12 cellular contexts compared by ENCODE assay signal in genomic region chr22:29481265-29482000, GRCh38. TPM values are rescaled to one million over a fixed set of nuclear protein-coding genes. Genes with fewer than 3 reads are reported as not detected.
A peak's percentile ranks its signal among the peaks of the same experiment; 100 is the strongest.
DNase-seq lines count a peak whose midpoint lies in the region; ATAC-seq, FAIRE-seq and TF ChIP-seq lines count a peak whose summit lies in the region.
"Had no signal": no experiment of that assay in that cellular context is flagged by ENCODE, and none has a peak within 500 bp of the region (broad histone marks: within the 10 kb centered on the region; RNA-seq: fewer than 3 reads in every experiment).

No MANE protein-coding gene starts in this region.

- peaks cover 16% of the 10 kb centered on the region for H3K4me1 Mint-ChIP-seq in stimulated activated naive CD8-positive, alpha-beta T cell treated with anti-CD3 and anti-CD28 coated beads, Interleukin-15, Interleukin-2, amounts not matched to agents 100 ng/mL and 50 ng/mL, for 24 hours (ENCODE audit: low read depth)

- DNase-seq in stimulated activated naive CD8-positive, alpha-beta T cell treated with anti-CD3 and anti-CD28 coated beads, Interleukin-15, Interleukin-2, amounts not matched to agents 100 U/mL and 50 U/mL, for 24 hours, result no peak
- peak in 3 of 4 experiments; percentile 14 to 56 (median 17) for DNase-seq in K562 (ENCODE audit: extremely low read depth in 1 of 4, low spot score in 3 of 4)
- no peak for DNase-seq in lower lobe of right lung
- no peak for DNase-seq in vagina (ENCODE audit: extremely low spot score in 2 of 2)
- DNase-seq in GM19238 (ENCODE audit: insufficient read length, low spot score), result no peak
- no peak for DNase-seq in mucosa of gallbladder (ENCODE audit: low spot score)
- DNase-seq: DMS53 had no signal

- no peak for TF ChIP-seq EP300 in K562 (IDR thresholded peaks at IDR 0.05; ENCODE audit: low read length)

- H3K27ac ChIP-seq in K562 (ENCODE audit: extremely low read depth, low read depth, low read length) (peak overlapping the region; percentile 68), lower lobe of right lung (no peak overlapping the region), vagina (no peak overlapping the region)
- H3K27ac ChIP-seq: SJSA1 had no signal

- peak overlapping the region; percentile 75 for H3K4me3 Mint-ChIP-seq in stimulated activated naive CD8-positive, alpha-beta T cell treated with anti-CD3 and anti-CD28 coated beads, Interleukin-15, Interleukin-2, amounts not matched to agents 100 ng/mL and 50 ng/mL, for 24 hours

- peaks cover 25% of the 10 kb centered on the region; the same call in 1 of the 3 replicates for H3K36me3 ChIP-seq in K562 (ENCODE audit: control insufficient read depth, insufficient read depth, low read length)
- no peaks in the 10 kb centered on the region for H3K36me3 ChIP-seq in lower lobe of right lung
- no peaks in the 10 kb centered on the region for H3K36me3 ChIP-seq in vagina
- H3K36me3 ChIP-seq: SJSA1 had no signal

- H3K9me3 ChIP-seq in K562 (replicated peaks; ENCODE audit: control insufficient read depth, insufficient read depth, low read depth, low read length), result no peaks in the 10 kb centered on the region
- H3K9me3 ChIP-seq in lower lobe of right lung, result no peaks in the 10 kb centered on the region
- H3K9me3 ChIP-seq in vagina, result no peaks in the 10 kb centered on the region

- WGBS in K562 (ENCODE audit: insufficient coverage, low coverage, missing lambda C conversion rate), result 2% methylated on average over 12 of the region's 15 CpGs

- H4K20me1 ChIP-seq in K562 (replicated peaks; ENCODE audit: control insufficient read depth, insufficient read depth, low read length), result peaks cover 19% of the 10 kb centered on the region; the same call in 1 of the 2 replicates

- peaks cover 10% of the 10 kb centered on the region for H3K9me1 ChIP-seq in K562 (ENCODE audit: control insufficient read depth, insufficient read depth, low read length)

- FAIRE-seq in K562 (lab: Jason Lieb, UNC), result no peak

- peaks cover 6% of the 10 kb centered on the region for H3K36me3 Mint-ChIP-seq in stimulated activated naive CD8-positive, alpha-beta T cell treated with anti-CD3 and anti-CD28 coated beads, Interleukin-15, Interleukin-2, amounts not matched to agents 100 ng/mL and 50 ng/mL, for 24 hours (ENCODE audit: low read depth)

- no peaks in the 10 kb centered on the region for H3K27me3 ChIP-seq in K562 (ENCODE audit: control insufficient read depth in 2 of 2, insufficient read depth in 2 of 2, low read length in 2 of 2)
- peaks cover 58% of the 10 kb centered on the region for H3K27me3 ChIP-seq in lower lobe of right lung (ENCODE audit: low read depth)
- H3K27me3 ChIP-seq in vagina, result peaks cover 14% of the 10 kb centered on the region

- no peak for ATAC-seq in stimulated activated naive CD8-positive, alpha-beta T cell treated with anti-CD3 and anti-CD28 coated beads, Interleukin-15, Interleukin-2, amounts not matched to agents 100 U/mL and 50 U/mL, for 24 hours
- peak; percentile 9; the same call in 1 of the 3 replicates for ATAC-seq in K562
- ATAC-seq in lower lobe of right lung, result no peak
- no peak for ATAC-seq in esophagus mucosa

- H3K9ac ChIP-seq in K562 (ENCODE audit: insufficient read depth in 1 of 2, low read depth in 2 of 2, low read length in 2 of 2), result peak overlapping the region; percentile 68 to 70

- intact Hi-C loops in K562 (cut with micrococcal nuclease), result loop anchor here (2.0 kb wide), 1 partner anchor 43 kb away; no protein-coding TSS in a partner anchor
- intact Hi-C loops in lower lobe of right lung (cut with DNase I), result no loop called here
- intact Hi-C loops in vagina (cut with DNase I), result no loop called here

- POLR2A ChIA-PET in K562 (lab: Yijun Ruan, JAX), result interaction anchor here (0.9 kb wide), 1 partner anchor 43 kb away, joined by 3 read pairs; no protein-coding TSS in a partner anchor

- H3K79me2 ChIP-seq in K562 (ENCODE audit: control insufficient read depth, insufficient read depth, low read length), result peaks cover 42% of the 10 kb centered on the region

- H3K4me1 ChIP-seq in K562 (replicated peaks in 1 of 2; ENCODE audit: control insufficient read depth in 2 of 2, insufficient read depth in 2 of 2, low read length in 2 of 2) (peaks cover 21 to 48% of the 10 kb centered on the region in 2 experiments; a peak in 4 of 5 replicates), lower lobe of right lung (peaks cover 13% of the 10 kb centered on the region), vagina (peaks cover 16% of the 10 kb centered on the region)

- TSS peak; percentile 57 for BruUV-seq in K562 (replicated peaks; lab: Mats Ljungman, UMichigan)

- peaks cover 42% of the 10 kb centered on the region for H3K27me3 Mint-ChIP-seq in stimulated activated naive CD8-positive, alpha-beta T cell treated with anti-CD3 and anti-CD28 coated beads, Interleukin-15, Interleukin-2, amounts not matched to agents 100 ng/mL and 50 ng/mL, for 24 hours

- TF ChIP-seq POLR2A in K562 (conservative IDR thresholded peaks at IDR 0.05), result no peak
- no peak for TF ChIP-seq POLR2A in vagina (IDR thresholded peaks at IDR 0.05)

- H3K9me3 Mint-ChIP-seq in stimulated activated naive CD8-positive, alpha-beta T cell treated with anti-CD3 and anti-CD28 coated beads, Interleukin-15, Interleukin-2, amounts not matched to agents 100 ng/mL and 50 ng/mL, for 24 hours, result no peaks in the 10 kb centered on the region

- in situ Hi-C loops in K562 (cut with MboI), result no loop called here

- H3K4me3 ChIP-seq in K562, result peak overlapping the region; percentile 48
- H3K4me3 ChIP-seq in lower lobe of right lung, result peak overlapping the region; percentile 21
- H3K4me3 ChIP-seq in vagina, result peak overlapping the region; percentile 5 to 40
- H3K4me3 ChIP-seq: SJSA1 had no signal

- no peak for TF ChIP-seq RAD21 in K562 (CRISPR knock-in tag; conservative IDR thresholded peaks at IDR 0.05 in 1 of 2, IDR thresholded peaks at IDR 0.05 in 1 of 2)

- H3K4me2 ChIP-seq in K562 (ENCODE audit: insufficient read depth, low read length), result peak overlapping the region; percentile 77

- peak overlapping the region; percentile 40 for H3K27ac Mint-ChIP-seq in stimulated activated naive CD8-positive, alpha-beta T cell treated with anti-CD3 and anti-CD28 coated beads, Interleukin-15, Interleukin-2, amounts not matched to agents 100 ng/mL and 50 ng/mL, for 24 hours

- TF ChIP-seq CTCF in K562 (IDR thresholded peaks at IDR 0.05 in 2 of 3, conservative IDR thresholded peaks at IDR 0.05 in 1 of 3; ENCODE audit: insufficient read depth in 2 of 3, low read depth in 1 of 3, low read length in 3 of 3) (no peak), lower lobe of right lung (IDR thresholded peaks at IDR 0.05) (no peak), vagina (IDR thresholded peaks at IDR 0.05) (no peak)

- CTCF ChIA-PET in K562 (lab: Yijun Ruan, JAX; ENCODE audit: low intra/inter-chr PET ratio), result interaction anchor here (0.6 kb wide), 1 partner anchor 970 kb away, joined by 3 read pairs; no protein-coding TSS in a partner anchor

- peak overlapping the region; percentile 69 for H2AFZ ChIP-seq in K562 (ENCODE audit: low read depth, low read length)

TF ChIP-seq in K562, 482 proteins besides CTCF, POLR2A, EP300 and RAD21 (continues in another document):
- 0 out of 4 replicates have a peak, but pooled peaks of 1 of the 2 experiments have one; percentile 2 for TF ChIP-seq SIN3A (IDR thresholded peaks at IDR 0.05; ENCODE audit: borderline replicate concordance in 2 of 2, control insufficient read depth in 1 of 2, low read depth in 2 of 2, low read length in 2 of 2)
- TF ChIP-seq PHF8 (IDR thresholded peaks at IDR 0.05; ENCODE audit: borderline replicate concordance, low read length), result peak; percentile 9; the same call in 1 of the 2 replicates

RNA-seq across cellular contexts. Expression of gene NEFH, which starts 1.4 kb away (rescaled TPM):
- 2.3 and 2.4 TPM in 2 replicates for total RNA-seq in K562 (2011; cell fraction: chromatin; rRNA removed; ENCODE audit: low replicate concordance)
- total RNA-seq in K562 (2011; cell fraction: nucleolus; rRNA removed), result 2.8 and 3.7 TPM in 2 replicates
- 2.2 and 2.3 TPM in 2 replicates for total RNA-seq in K562 (2011; cell fraction: nucleoplasm; rRNA removed)
- 10.8 and 16.0 TPM in 2 replicates for total RNA-seq in K562 (2014; rRNA removed)
- total RNA-seq in K562 (2014; rRNA removed; fragmentation: Illumina TruSeq; extraction: Trizol), result 10.2 and 11.6 TPM in 2 replicates
- total RNA-seq in K562 (2015; rRNA removed; fragmentation: Illumina TruSeq; extraction: Trizol), result 17.3 and 17.6 TPM in 2 replicates
- total RNA-seq in K562 (2021), result 12.7 and 14.5 TPM in 2 replicates
- 2.4 and 5.1 TPM in 2 replicates for polyA plus RNA-seq in K562 (2011; rRNA removed)
- 1.7 and 4.4 TPM in 2 replicates for polyA plus RNA-seq in K562 (2011; cell fraction: cytosol; rRNA removed)
- 0.88 and 2.7 TPM in 2 replicates for polyA plus RNA-seq in K562 (2011; cell fraction: nucleus; rRNA removed)
- polyA plus RNA-seq in K562 (2012), result 2.1 and 12.5 TPM in 2 replicates
- polyA plus RNA-seq in K562 (2014; fragmentation: Illumina TruSeq; extraction: Trizol), result 19.3 and 26.9 TPM in 2 replicates
- 1 to 10 TPM; 2.3 to 3.8 TPM for polyA plus RNA-seq in K562 (2014; fragmentation: Nextera tagmentation; extraction: Ambion mirVana)
- polyA plus RNA-seq in K562 (2014; rRNA removed), result 10.1 and 11.4 TPM in 2 replicates
- polyA minus RNA-seq in K562 (2011; rRNA and poly(A)+ RNA removed), result 4.3 and 8.1 TPM in 2 replicates
- polyA minus RNA-seq in K562 (2011; cell fraction: cytosol; rRNA and poly(A)+ RNA removed), result 3.6 and 6.6 TPM in 2 replicates
- 1.4 and 1.5 TPM in 2 replicates for polyA minus RNA-seq in K562 (2011; cell fraction: nucleus; rRNA and poly(A)+ RNA removed)
- 1.0 TPM for total RNA-seq in lower lobe of right lung
- total RNA-seq in vagina, result 4.2 TPM
- total RNA-seq in mucosa of gallbladder, result 0.86 TPM
- total RNA-seq in esophagus mucosa, result not detected
- total RNA-seq: SJSA1 had no signal

RNA-seq across cellular contexts. Expression of gene RFPL1, which starts 43.0 kb away (rescaled TPM):
- not detected in 2 replicates for total RNA-seq in K562 (2011; cell fraction: chromatin; rRNA removed; ENCODE audit: low replicate concordance)
- not detected in 2 replicates for total RNA-seq in K562 (2011; cell fraction: nucleolus; rRNA removed)
- total RNA-seq in K562 (2011; cell fraction: nucleoplasm; rRNA removed), result not detected in 2 replicates
- total RNA-seq in K562 (2014; rRNA removed) (not detected in 2 replicates), K562 (2014; rRNA removed; fragmentation: Illumina TruSeq; extraction: Trizol) (not detected in 2 replicates), K562 (2015; rRNA removed; fragmentation: Illumina TruSeq; extraction: Trizol) (not detected in 2 replicates), K562 (2021) (not detected in 2 replicates), lower lobe of right lung (not detected), vagina (not detected), mucosa of gallbladder (not detected), esophagus mucosa (not detected)
- polyA plus RNA-seq in K562 (2011; rRNA removed) (not detected in 2 replicates), K562 (2014; fragmentation: Illumina TruSeq; extraction: Trizol) (not detected in 2 replicates), K562 (2014; fragmentation: Nextera tagmentation; extraction: Ambion mirVana) (not detected), K562 (2014; rRNA removed) (not detected in 2 replicates)
- not detected in 2 replicates for polyA plus RNA-seq in K562 (2011; cell fraction: cytosol; rRNA removed)
- polyA plus RNA-seq in K562 (2011; cell fraction: nucleus; rRNA removed), result not detected in 2 replicates
- polyA plus RNA-seq in K562 (2012), result 0.09 and 0.22 TPM in 2 replicates
- not detected in 2 replicates for polyA minus RNA-seq in K562 (2011; rRNA and poly(A)+ RNA removed)
- not detected in 2 replicates for polyA minus RNA-seq in K562 (2011; cell fraction: cytosol; rRNA and poly(A)+ RNA removed)
- not detected in 2 replicates for polyA minus RNA-seq in K562 (2011; cell fraction: nucleus; rRNA and poly(A)+ RNA removed)
- total RNA-seq: posterior vena cava, SJSA1, ureter had no signal

Comparison
In these comparisons a context has a peak if more than half of its experiments do, and no peak if none do; other contexts are left out.
1. DNase-seq: peak in K562 (3 of 4); none in stimulated activated naive CD8-positive, alpha-beta T cell treated with anti-CD3 and anti-CD28 coated beads, Interleukin-15, Interleukin-2, amounts not matched to agents 100 U/mL and 50 U/mL, for 24 hours (single experiment), lower lobe of right lung (single experiment), vagina (0 of 2), GM19238 (single experiment) and mucosa of gallbladder (single experiment).
2. Peak in every context shown above with its lines, with median percentiles within 50 percentile points of each other: H3K4me3 ChIP-seq.